ENCODE assay signal across 15 cellular contexts in genomic region chr11:8100605-8101004, GRCh38.
"Had no signal": no experiment of that assay in that cellular context is flagged by ENCODE, and none has a peak within 500 bp of the region (broad histone marks: within the 10 kb centered on the region; RNA-seq: fewer than 3 reads in every experiment).

No MANE protein-coding gene starts in this region.

- H3K27ac Mint-ChIP-seq: endodermal cell, immature natural killer cell, nephron progenitor cell had no signal

- H3K4me1 Mint-ChIP-seq: immature natural killer cell; naive thymus-derived CD4-positive, alpha-beta T cell; nephron progenitor cell had no signal

- H3K4me3 Mint-ChIP-seq: endodermal cell; immature natural killer cell; naive thymus-derived CD4-positive, alpha-beta T cell; nephron progenitor cell had no signal

- ATAC-seq: foreskin keratinocyte; left ventricle myocardium superior; naive thymus-derived CD4-positive, alpha-beta T cell; psoas muscle had no signal

- DNase-seq: effector CD4-positive, alpha-beta T cell; endodermal cell; erythroblast; foreskin keratinocyte; immature natural killer cell; left ventricle myocardium superior; mesendoderm; nephron progenitor cell; psoas muscle; retina; small intestine; stimulated activated CD4-positive, alpha-beta T cell treated with anti-CD3 and anti-CD28 coated beads, Interleukin-2, amount 100 ng/mL, for 48 hours; stimulated activated naive CD4-positive, alpha-beta T cell treated with Interleukin-2 at 50 U/mL for 16 hours; thyroid gland had no signal

- H3K27me3 Mint-ChIP-seq: naive thymus-derived CD4-positive, alpha-beta T cell had no signal

- H3K9me3 Mint-ChIP-seq: endodermal cell; immature natural killer cell; naive thymus-derived CD4-positive, alpha-beta T cell; nephron progenitor cell had no signal

- H3K36me3 Mint-ChIP-seq: immature natural killer cell had no signal
